ENCODE assay signal across 8 cellular contexts in the genomic region with DNA sequence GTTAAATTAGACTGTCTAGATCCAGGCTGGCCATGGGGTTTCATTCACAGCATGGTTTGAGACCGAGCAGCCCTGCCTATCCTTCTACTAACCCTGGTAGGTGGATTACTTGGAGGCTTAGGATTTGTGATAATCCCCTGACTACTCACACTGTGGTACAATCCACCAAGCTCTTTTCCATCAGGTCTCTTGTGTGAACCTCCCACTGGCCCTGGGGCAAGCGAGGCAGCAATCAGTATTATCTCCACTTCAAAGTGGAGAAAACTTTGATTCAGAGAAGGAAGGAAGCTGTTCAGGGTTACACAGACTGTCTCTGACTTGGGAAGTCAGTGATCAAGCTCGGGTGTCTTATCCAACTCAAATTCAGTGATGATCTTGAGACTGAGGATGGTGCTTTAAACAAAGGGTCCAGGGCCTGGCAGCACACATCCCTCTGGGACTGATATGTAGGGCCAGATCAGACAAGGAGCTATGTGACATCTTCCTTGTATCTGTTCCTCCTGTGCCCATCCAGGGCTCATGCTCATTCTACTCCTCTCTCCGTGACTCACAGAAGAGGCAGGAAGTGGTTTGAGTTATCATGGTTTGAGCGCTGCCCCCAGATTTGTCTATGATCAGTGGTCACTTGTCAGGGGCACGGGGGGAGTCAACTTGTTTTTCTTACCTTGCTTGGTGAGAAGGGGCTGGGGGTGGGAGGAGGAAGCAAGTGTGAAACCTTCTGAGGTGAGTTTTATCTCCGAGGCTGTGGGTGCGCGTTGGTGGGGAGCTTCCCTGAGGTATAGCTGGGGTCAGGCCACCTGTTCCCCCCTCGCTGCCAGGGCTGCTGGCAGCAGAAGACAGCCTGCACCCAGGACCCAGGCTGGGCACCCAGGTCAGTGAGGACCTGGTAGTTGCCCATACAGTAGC. TPM values are rescaled to one million over a fixed set of nuclear protein-coding genes. Genes with fewer than 3 reads are reported as not detected.
A peak's percentile ranks its signal among the peaks of the same experiment; 100 is the strongest.
DNase-seq lines count a peak whose midpoint lies in the region; ATAC-seq lines count a peak whose summit lies in the region.

No MANE protein-coding gene starts in this region.

- peaks cover 14 to 19% (median 17%) of the 10 kb centered on the region in 3 donors for H3K4me1 Mint-ChIP-seq in IgD-negative memory B cell
- peaks cover 89% of the 10 kb centered on the region for H3K4me1 Mint-ChIP-seq in activated CD8-positive, alpha-beta T cell treated with anti-CD3 and anti-CD28 coated beads, Interleukin-2, amount 10 ng/mL, durations not matched to agents 7 days and 5 days (ENCODE audit: low read depth)
- peaks cover 79% of the 10 kb centered on the region for H3K4me1 Mint-ChIP-seq in stimulated activated effector memory CD8-positive, alpha-beta T cell treated with anti-CD3 and anti-CD28 coated beads, Interleukin-12 subunit alpha, Interleukin-12 subunit beta, amount 100 ng/mL, for 72 hours

- in situ Hi-C loops in ACHN (cut with HindIII; ENCODE audit: low pct_ligation_motif_present, low pct_unique_long_range_greater_than_20kb, low sequenced_read_pairs) = no loop called here

- peak; percentile 35 for ATAC-seq in GM19467 (IDR thresholded peaks at IDR 0.05; ENCODE audit: unreplicated experiment)
- ATAC-seq in activated CD8-positive, alpha-beta T cell treated with anti-CD3 and anti-CD28 coated beads, Interleukin-2, amount 10 ng/mL, durations not matched to agents 7 days and 5 days = peak; percentile 75
- peak; percentile 85 for ATAC-seq in stimulated activated effector memory CD8-positive, alpha-beta T cell treated with anti-CD3 and anti-CD28 coated beads, Interleukin-12 subunit alpha, Interleukin-12 subunit beta, amount 100 ng/mL, for 72 hours

- H3K36me3 Mint-ChIP-seq in IgD-negative memory B cell = no peaks in the 10 kb centered on the region
- no peaks in the 10 kb centered on the region for H3K36me3 Mint-ChIP-seq in activated CD8-positive, alpha-beta T cell treated with anti-CD3 and anti-CD28 coated beads, Interleukin-2, amount 10 ng/mL, durations not matched to agents 7 days and 5 days (ENCODE audit: low read depth)
- H3K36me3 Mint-ChIP-seq in stimulated activated effector memory CD8-positive, alpha-beta T cell treated with anti-CD3 and anti-CD28 coated beads, Interleukin-12 subunit alpha, Interleukin-12 subunit beta, amount 100 ng/mL, for 72 hours = peaks cover 20% of the 10 kb centered on the region

- POLR2A ChIA-PET in activated CD8-positive, alpha-beta T cell treated with anti-CD3 and anti-CD28 coated beads, Interleukin-2, amount 10 ng/mL, durations not matched to agents 7 days and 5 days (lab: Charles Lee) = interaction anchor here (1.4 to 2.6 kb wide), 5 partner anchors 11 to 102 kb away, joined by 5 to 16 read pairs (median 6); a partner anchor contains a TSS

- no peaks in the 10 kb centered on the region for H3K9me3 Mint-ChIP-seq in IgD-negative memory B cell
- no peaks in the 10 kb centered on the region for H3K9me3 Mint-ChIP-seq in activated CD8-positive, alpha-beta T cell treated with anti-CD3 and anti-CD28 coated beads, Interleukin-2, amount 10 ng/mL, durations not matched to agents 7 days and 5 days (ENCODE audit: insufficient read depth)
- no peaks in the 10 kb centered on the region for H3K9me3 Mint-ChIP-seq in stimulated activated effector memory CD8-positive, alpha-beta T cell treated with anti-CD3 and anti-CD28 coated beads, Interleukin-12 subunit alpha, Interleukin-12 subunit beta, amount 100 ng/mL, for 72 hours

- H3K27me3 Mint-ChIP-seq in IgD-negative memory B cell = peaks cover 2% of the 10 kb centered on the region
- H3K27me3 Mint-ChIP-seq in activated CD8-positive, alpha-beta T cell treated with anti-CD3 and anti-CD28 coated beads, Interleukin-2, amount 10 ng/mL, durations not matched to agents 7 days and 5 days (ENCODE audit: low read depth) = no peaks in the 10 kb centered on the region

- peak overlapping the region in 2 of 4 donors; percentile 31 to 73 for H3K4me3 Mint-ChIP-seq in IgD-negative memory B cell
- peak overlapping the region; percentile 69 for H3K4me3 Mint-ChIP-seq in activated CD8-positive, alpha-beta T cell treated with anti-CD3 and anti-CD28 coated beads, Interleukin-2, amount 10 ng/mL, durations not matched to agents 7 days and 5 days
- peak overlapping the region; percentile 64 for H3K4me3 Mint-ChIP-seq in stimulated activated effector memory CD8-positive, alpha-beta T cell treated with anti-CD3 and anti-CD28 coated beads, Interleukin-12 subunit alpha, Interleukin-12 subunit beta, amount 100 ng/mL, for 72 hours

- CTCF ChIA-PET in activated CD8-positive, alpha-beta T cell treated with anti-CD3 and anti-CD28 coated beads, Interleukin-2, amount 10 ng/mL, durations not matched to agents 7 days and 5 days (lab: Charles Lee) = interaction anchor here (0.7 to 13.6 kb wide), 11 partner anchors 10 to 146 kb away, joined by 3 to 154 read pairs (median 4); a partner anchor contains a TSS

- peak; percentile 42 for DNase-seq in ACHN
- peak; percentile 90 for DNase-seq in activated CD8-positive, alpha-beta T cell treated with anti-CD3 and anti-CD28 coated beads, Interleukin-2, amount 10 ng/mL, durations not matched to agents 7 days and 5 days
- DNase-seq in hepatic stellate cell (ENCODE audit: low spot score) = peak; percentile 79
- peak; percentile 58 to 86 for DNase-seq in stimulated activated effector memory CD8-positive, alpha-beta T cell treated with anti-CD3 and anti-CD28 coated beads, Interleukin-12 subunit alpha, Interleukin-12 subunit beta, amount 100 ng/mL, for 72 hours (ENCODE audit: low spot score in 2 of 2)
- no peak for DNase-seq in SK-N-DZ (ENCODE audit: low spot score)
- no peak for DNase-seq in DMS53 (lab: John Stamatoyannopoulos, UW)

- H3K27ac Mint-ChIP-seq in IgD-negative memory B cell = peak overlapping the region in 2 of 3 donors; percentile 3 to 92
- peak overlapping the region; percentile 96 for H3K27ac Mint-ChIP-seq in activated CD8-positive, alpha-beta T cell treated with anti-CD3 and anti-CD28 coated beads, Interleukin-2, amount 10 ng/mL, durations not matched to agents 7 days and 5 days
- H3K27ac Mint-ChIP-seq in stimulated activated effector memory CD8-positive, alpha-beta T cell treated with anti-CD3 and anti-CD28 coated beads, Interleukin-12 subunit alpha, Interleukin-12 subunit beta, amount 100 ng/mL, for 72 hours = peak overlapping the region; percentile 89

RNA-seq across cellular contexts. Expression of a gene that starts 48.6 kb away (rescaled TPM):
- polyA plus RNA-seq in IgD-negative memory B cell = 16.2 TPM
- 10 to 100 TPM; 68.9 to 77.2 TPM for total RNA-seq in activated CD8-positive, alpha-beta T cell treated with anti-CD3 and anti-CD28 coated beads, Interleukin-2, amount 10 ng/mL, durations not matched to agents 7 days and 5 days
- polyA plus RNA-seq in SK-N-DZ (2014; cell fraction: cytosol; rRNA removed) = 25.0 and 38.8 TPM in 2 replicates
- 42.0 and 45.4 TPM in 2 replicates for polyA plus RNA-seq in SK-N-DZ (2014; cell fraction: nucleus; rRNA removed)

Comparison
In these comparisons a context has a peak if more than half of its experiments do, and no peak if none do; other contexts are left out.
1. DNase-seq: peak in ACHN (single experiment), activated CD8-positive, alpha-beta T cell treated with anti-CD3 and anti-CD28 coated beads, Interleukin-2, amount 10 ng/mL, durations not matched to agents 7 days and 5 days (single experiment), hepatic stellate cell (single experiment) and stimulated activated effector memory CD8-positive, alpha-beta T cell treated with anti-CD3 and anti-CD28 coated beads, Interleukin-12 subunit alpha, Interleukin-12 subunit beta, amount 100 ng/mL, for 72 hours (2 of 2); none in SK-N-DZ (single experiment) and DMS53 (single experiment).
2. ATAC-seq: peak in every context shown above with its lines; median percentile 85 in stimulated activated effector memory CD8-positive, alpha-beta T cell treated with anti-CD3 and anti-CD28 coated beads, Interleukin-12 subunit alpha, Interleukin-12 subunit beta, amount 100 ng/mL, for 72 hours; 75 in activated CD8-positive, alpha-beta T cell treated with anti-CD3 and anti-CD28 coated beads, Interleukin-2, amount 10 ng/mL, durations not matched to agents 7 days and 5 days; 35 in GM19467.
3. Peak in every context shown above with its lines, with median percentiles within 50 percentile points of each other: H3K27ac Mint-ChIP-seq.